ENCODE assay signal across 8 cellular contexts in genomic region chr17:21019976-21020575, GRCh38. TPM values are rescaled to one million over a fixed set of nuclear protein-coding genes. Genes with fewer than 3 reads are reported as not detected.
DNase-seq lines count a peak whose midpoint lies in the region; ATAC-seq and TF ChIP-seq lines count a peak whose summit lies in the region.

No MANE protein-coding gene starts in this region.

- TF ChIP-seq CTCF in HFFc6 (IDR thresholded peaks at IDR 0.05) (peak; percentile 59), activated B cell treated with CpG ODN at 0.5 μM for 24 hours (IDR thresholded peaks at IDR 0.05) (no peak)

- H3K9me3 Mint-ChIP-seq in HFFc6 (no peaks in the 10 kb centered on the region), activated B cell treated with CpG ODN at 0.5 μM for 24 hours (no peaks in the 10 kb centered on the region)

- H3K27ac Mint-ChIP-seq in HFFc6 (no peak overlapping the region), activated B cell treated with CpG ODN at 0.5 μM for 24 hours (peak overlapping the region; percentile 81)

- H3K4me1 Mint-ChIP-seq in HFFc6 (ENCODE audit: low read depth): peaks cover 19% of the 10 kb centered on the region
- peaks cover 42% of the 10 kb centered on the region for H3K4me1 Mint-ChIP-seq in activated B cell treated with CpG ODN at 0.5 μM for 24 hours

- ATAC-seq in activated B cell treated with CpG ODN at 0.5 μM for 24 hours (ENCODE audit: low read depth): peak; percentile 79
- no peak for ATAC-seq in HG02970 (IDR thresholded peaks at IDR 0.05; ENCODE audit: low FRiP score, unreplicated experiment)

- H3K36me3 Mint-ChIP-seq in HFFc6 (ENCODE audit: low read depth): peaks cover 58% of the 10 kb centered on the region
- peaks cover 93% of the 10 kb centered on the region for H3K36me3 Mint-ChIP-seq in activated B cell treated with CpG ODN at 0.5 μM for 24 hours (ENCODE audit: low read depth)

- intact Hi-C loops in activated B cell treated with CpG ODN at 0.5 μM for 24 hours (cut with micrococcal nuclease): loop anchor here (1.0 to 5.0 kb wide), 4 partner anchors 23 to 491 kb away; partner anchors contain the start of genes TMEM11 and USP22

- DNase-seq in COLO668 (lab: John Stamatoyannopoulos, UW; ENCODE audit: unreplicated experiment) (peak; percentile 40), HFFc6 (peak; percentile 35), activated B cell treated with CpG ODN at 0.5 μM for 24 hours (no peak), fibroblast of gingiva (ENCODE audit: low read depth) (peak; percentile 35), putamen (ENCODE audit: low spot score) (peak; percentile 42), glomerular visceral epithelial cell (ENCODE audit: extremely low spot score) (no peak)
- no peak for DNase-seq in activated CD4-positive, CD25-positive, alpha-beta regulatory T cell (lab: John Stamatoyannopoulos, UW)

- POLR2A ChIA-PET in activated B cell treated with CpG ODN at 0.5 μM for 24 hours (lab: Charles Lee): interaction anchor here (0.7 to 1.3 kb wide), 4 partner anchors 15 to 79 kb away, joined by 3 to 6 read pairs (median 4); no protein-coding TSS in a partner anchor

- H3K4me3 Mint-ChIP-seq in HFFc6 (no peak overlapping the region), activated B cell treated with CpG ODN at 0.5 μM for 24 hours (peak overlapping the region; percentile 17)

- CTCF ChIA-PET in activated B cell treated with CpG ODN at 0.5 μM for 24 hours (lab: Charles Lee): interaction anchor here (0.8 to 2.4 kb wide), 6 partner anchors 20 to 493 kb away, joined by 3 to 14 read pairs (median 5); partner anchors contain the start of gene USP22

- H3K27me3 Mint-ChIP-seq in HFFc6 (ENCODE audit: insufficient read depth): no peaks in the 10 kb centered on the region
- no peaks in the 10 kb centered on the region for H3K27me3 Mint-ChIP-seq in activated B cell treated with CpG ODN at 0.5 μM for 24 hours

RNA-seq across cellular contexts. Expression of gene USP22, which starts 22.7 kb away (rescaled TPM):
- 100 to 1,000 TPM; 215 to 270 (median 241) TPM for total RNA-seq in HFFc6 (2021; fragmentation: NEBNext Ultra II Directional; extraction: Animal tissue kit (Norgen Biotek cat#: 25700))
- 128 and 156 TPM in 2 replicates for total RNA-seq in activated B cell treated with CpG ODN at 0.5 μM for 24 hours

Comparison
In these comparisons a context has a peak if more than half of its experiments do, and no peak if none do; other contexts are left out.
1. DNase-seq: peak in COLO668 (single experiment), HFFc6 (single experiment), fibroblast of gingiva (single experiment) and putamen (single experiment); none in activated B cell treated with CpG ODN at 0.5 μM for 24 hours (single experiment), glomerular visceral epithelial cell (single experiment) and activated CD4-positive, CD25-positive, alpha-beta regulatory T cell (0 of 4).